Comparison of ENCODE assay signal across 11 cellular contexts in the genomic region with DNA sequence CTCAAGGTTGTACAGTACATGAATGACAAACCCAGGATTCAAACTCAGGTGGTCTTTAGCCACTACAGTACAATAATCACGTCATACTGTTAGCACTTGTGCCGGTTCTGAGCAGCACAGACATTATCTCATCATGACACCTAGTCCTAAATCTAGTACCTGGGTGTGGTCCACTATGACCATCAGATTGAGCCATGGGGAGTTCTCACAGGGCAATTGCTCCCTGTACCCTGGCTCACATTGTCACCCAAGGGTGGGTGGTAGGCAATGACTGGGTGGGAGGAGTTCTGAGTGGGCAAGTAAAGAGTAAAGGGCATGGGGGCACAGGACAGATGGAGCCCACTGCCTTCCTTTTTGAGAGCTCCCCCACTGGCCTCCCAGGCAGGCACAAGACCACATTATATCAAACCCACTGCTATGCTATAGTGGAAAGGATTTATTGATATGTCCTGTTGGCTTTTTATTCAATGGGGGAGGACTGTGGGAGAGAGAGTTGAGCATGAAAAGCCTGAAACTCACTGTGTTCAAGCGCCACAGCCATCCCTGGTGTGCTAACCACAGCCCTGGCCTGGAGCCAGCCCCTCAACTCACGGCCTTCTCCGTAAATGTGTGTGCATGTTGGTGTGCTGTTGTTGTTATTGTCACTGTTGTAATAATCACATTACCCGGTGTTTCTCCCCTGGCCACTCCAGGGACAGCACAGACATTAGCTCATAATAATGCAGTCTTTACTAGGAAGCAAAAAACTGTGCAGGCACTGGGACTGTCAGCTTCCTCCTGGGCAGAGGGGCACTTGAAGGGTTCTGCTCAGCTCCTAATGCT.
DNase-seq lines count a peak whose midpoint lies in the region; ATAC-seq and TF ChIP-seq lines count a peak whose summit lies in the region.
"Had no signal": no experiment of that assay in that cellular context is flagged by ENCODE, and none has a peak within 500 bp of the region (broad histone marks: within the 10 kb centered on the region; RNA-seq: fewer than 3 reads in every experiment).

No MANE protein-coding gene starts in this region.

- no peaks in the 10 kb centered on the region for H3K27me3 ChIP-seq in WERI-Rb-1 (ENCODE audit: insufficient read depth, low read depth, severe bottlenecking)
- H3K27me3 ChIP-seq: spleen had no signal

- H3K4me3 Mint-ChIP-seq in nephron, result no peak overlapping the region

- no peaks in the 10 kb centered on the region for H3K36me3 ChIP-seq in WERI-Rb-1
- H3K36me3 ChIP-seq: spleen had no signal

- no peaks in the 10 kb centered on the region for H3K9me3 Mint-ChIP-seq in nephron

- peaks cover 33% of the 10 kb centered on the region for H3K4me1 Mint-ChIP-seq in nephron

- no peak overlapping the region for H3K4me3 ChIP-seq in choroid plexus epithelial cell (ENCODE audit: low read depth, low read length)
- no peak overlapping the region for H3K4me3 ChIP-seq in WERI-Rb-1 (ENCODE audit: low read depth, low read length)
- H3K4me3 ChIP-seq: spleen had no signal

- H3K9me3 ChIP-seq in WERI-Rb-1 (ENCODE audit: severe bottlenecking), result no peaks in the 10 kb centered on the region
- H3K9me3 ChIP-seq: spleen had no signal

- no peak for ATAC-seq in HG03196 (IDR thresholded peaks at IDR 0.05; ENCODE audit: unreplicated experiment)

- H3K36me3 Mint-ChIP-seq in nephron (ENCODE audit: low read depth), result no peaks in the 10 kb centered on the region

- no peak for TF ChIP-seq CTCF in choroid plexus epithelial cell (conservative IDR thresholded peaks at IDR 0.05; ENCODE audit: low read depth, low read length)
- TF ChIP-seq CTCF in nephron (IDR thresholded peaks at IDR 0.05; ENCODE audit: unreplicated experiment in 3 of 3), result no peak
- no peak for TF ChIP-seq CTCF in WERI-Rb-1 (IDR thresholded peaks at IDR 0.05; ENCODE audit: low read depth, low read length)

- H3K27ac Mint-ChIP-seq in nephron, result peak overlapping the region in 2 of 3 experiments; percentile 20 to 21

- H3K27ac ChIP-seq in WERI-Rb-1, result no peak overlapping the region

- DNase-seq in COR-L47 (lab: John Stamatoyannopoulos, UW), result peak; percentile 31
- peak; percentile 87 for DNase-seq in NCI-H2029 (lab: John Stamatoyannopoulos, UW)
- peak; percentile 62 for DNase-seq in choroid plexus epithelial cell (ENCODE audit: low read depth)
- DNase-seq in WERI-Rb-1, result no peak
- no peak for DNase-seq in epidermal melanocyte (ENCODE audit: insufficient read length, low spot score)
- no peak for DNase-seq in stimulated activated CD4-positive, alpha-beta T cell treated with anti-CD3 and anti-CD28 coated beads, Interleukin-4, amount 100 ng/mL, for 24 hours
- DNase-seq: activated CD8-positive, alpha-beta memory T cell treated with anti-CD3 and anti-CD28 coated beads, Interleukin-2, amount 50 U/mL, for 4 hours; effector CD8-positive, alpha-beta T cell; spleen had no signal

- H3K27me3 Mint-ChIP-seq in nephron (ENCODE audit: low read depth), result peaks cover 18% of the 10 kb centered on the region

Comparison
In these comparisons a context has a peak if more than half of its experiments do, and no peak if none do; other contexts are left out.
1. DNase-seq: peak in COR-L47 (single experiment), NCI-H2029 (single experiment) and choroid plexus epithelial cell (single experiment); none in WERI-Rb-1 (single experiment), epidermal melanocyte (single experiment) and stimulated activated CD4-positive, alpha-beta T cell treated with anti-CD3 and anti-CD28 coated beads, Interleukin-4, amount 100 ng/mL, for 24 hours (single experiment).